In the genomic region with DNA sequence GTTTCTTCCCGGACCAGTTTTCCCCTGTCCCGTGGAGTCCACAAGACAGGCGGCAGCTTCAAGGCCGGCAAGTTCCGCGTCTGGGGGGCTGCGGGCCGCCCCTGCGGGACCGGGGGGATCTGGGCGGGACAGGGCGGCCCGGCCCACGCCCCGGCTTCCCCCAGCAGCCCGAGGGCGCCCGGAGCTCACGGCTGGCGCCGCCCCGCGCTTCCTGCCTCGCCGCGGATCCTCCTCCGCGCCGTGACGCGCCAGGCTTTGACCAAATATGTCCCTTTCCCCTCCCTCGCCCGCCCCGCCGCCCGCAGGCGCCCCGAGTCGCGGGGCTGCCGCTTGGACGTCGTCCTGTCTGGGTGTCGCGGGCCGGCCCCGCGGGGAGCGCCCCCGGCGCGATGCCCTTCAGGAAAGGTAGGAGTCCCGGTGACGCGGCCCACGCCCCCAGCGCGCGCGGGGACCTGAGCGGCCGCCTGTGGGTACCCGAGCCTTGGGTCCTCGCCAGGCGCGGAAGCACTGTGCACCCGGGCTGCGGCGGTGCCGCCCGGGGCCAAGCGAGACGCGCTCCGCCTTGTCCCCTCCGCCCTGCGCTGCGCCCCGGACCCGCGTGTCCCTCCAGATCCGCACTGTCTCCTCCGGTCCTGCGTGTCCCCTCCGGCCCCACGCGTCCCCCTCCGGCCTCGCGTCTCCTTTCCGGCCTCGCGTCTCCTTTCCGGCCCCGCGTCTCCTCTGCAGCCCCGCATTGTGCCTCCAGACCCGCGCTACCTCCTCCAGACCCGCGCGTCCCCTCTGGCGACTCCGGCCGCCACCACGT, we compare ENCODE assay signal across 1 cellular context.
A peak's percentile ranks its signal among the peaks of the same experiment; 100 is the strongest.
TF ChIP-seq lines count a peak whose summit lies in the region.

No MANE protein-coding gene starts in this region.

TF ChIP-seq in K562, 482 proteins besides CTCF, POLR2A, EP300 and RAD21 (continued from another document and continues in another):
- peak; percentile 78 for TF ChIP-seq PRDM10 (IDR thresholded peaks at IDR 0.05; ENCODE audit: partially characterized antibody)
- no peak for TF ChIP-seq TRIM28 (IDR thresholded peaks at IDR 0.05)
- TF ChIP-seq ZFX (CRISPR knock-in tag; IDR thresholded peaks at IDR 0.05): peak; percentile 60
- peak in 1 of 2 experiments; percentile 17; a peak in 1 of 4 replicates for TF ChIP-seq SIN3A (IDR thresholded peaks at IDR 0.05; ENCODE audit: borderline replicate concordance in 2 of 2, control insufficient read depth in 1 of 2, low read depth in 2 of 2, low read length in 2 of 2)
- TF ChIP-seq ESRRA (IDR thresholded peaks at IDR 0.05; ENCODE audit: borderline replicate concordance, low read depth): peak; percentile 55; the same call in 1 of the 2 replicates
- no peak for TF ChIP-seq NFXL1 (CRISPR knock-in tag; IDR thresholded peaks at IDR 0.05)
- TF ChIP-seq NRF1 (conservative IDR thresholded peaks at IDR 0.05 in 1 of 2, IDR thresholded peaks at IDR 0.05 in 1 of 2): peak in 1 of 2 experiments; percentile 65; a peak in 2 of 4 replicates
- peak; percentile 83 for TF ChIP-seq CREM (IDR thresholded peaks at IDR 0.05; ENCODE audit: low read depth)
- peak; percentile 51; the same call in 1 of the 2 replicates for TF ChIP-seq BCOR (IDR thresholded peaks at IDR 0.05)
- no peak for TF ChIP-seq JUNB (CRISPR knock-in tag; conservative IDR thresholded peaks at IDR 0.05)
- TF ChIP-seq, protein P1, sequence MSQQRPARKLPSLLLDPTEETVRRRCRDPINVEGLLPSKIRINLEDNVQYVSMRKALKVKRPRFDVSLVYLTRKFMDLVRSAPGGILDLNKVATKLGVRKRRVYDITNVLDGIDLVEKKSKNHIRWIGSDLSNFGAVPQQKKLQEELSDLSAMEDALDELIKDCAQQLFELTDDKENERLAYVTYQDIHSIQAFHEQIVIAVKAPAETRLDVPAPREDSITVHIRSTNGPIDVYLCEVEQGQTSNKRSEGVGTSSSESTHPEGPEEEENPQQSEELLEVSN (IDR thresholded peaks at IDR 0.05; ENCODE audit: borderline replicate concordance in 1 of 2, extremely low read depth in 1 of 2, insufficient read depth in 1 of 2, insufficient read length in 1 of 2, low read depth in 1 of 2, low read length in 1 of 2, poor library complexity in 1 of 2, severe bottlenecking in 1 of 2): peak; percentile 65 to 89
- peak; percentile 95 for TF ChIP-seq L3MBTL2 (IDR thresholded peaks at IDR 0.05)
- TF ChIP-seq ZNF589 (CRISPR knock-in tag; IDR thresholded peaks at IDR 0.05; ENCODE audit: low read depth): 0 out of 2 replicates have a peak, but pooled peaks have one; percentile 29
- no peak for TF ChIP-seq ZC3H4 (CRISPR knock-in tag; IDR thresholded peaks at IDR 0.05; ENCODE audit: borderline replicate concordance)
- no peak for TF ChIP-seq TEAD4 (IDR thresholded peaks at IDR 0.05; ENCODE audit: low read length)
- no peak for TF ChIP-seq TEAD4 (CRISPR knock-in tag; IDR thresholded peaks at IDR 0.05; ENCODE audit: borderline replicate concordance)
- peak; percentile 91 to 95 for TF ChIP-seq SRF (CRISPR knock-in tag; IDR thresholded peaks at IDR 0.05)
- TF ChIP-seq ZNF165 (CRISPR knock-in tag; IDR thresholded peaks at IDR 0.05; ENCODE audit: borderline replicate concordance): no peak
- TF ChIP-seq, protein P2, sequence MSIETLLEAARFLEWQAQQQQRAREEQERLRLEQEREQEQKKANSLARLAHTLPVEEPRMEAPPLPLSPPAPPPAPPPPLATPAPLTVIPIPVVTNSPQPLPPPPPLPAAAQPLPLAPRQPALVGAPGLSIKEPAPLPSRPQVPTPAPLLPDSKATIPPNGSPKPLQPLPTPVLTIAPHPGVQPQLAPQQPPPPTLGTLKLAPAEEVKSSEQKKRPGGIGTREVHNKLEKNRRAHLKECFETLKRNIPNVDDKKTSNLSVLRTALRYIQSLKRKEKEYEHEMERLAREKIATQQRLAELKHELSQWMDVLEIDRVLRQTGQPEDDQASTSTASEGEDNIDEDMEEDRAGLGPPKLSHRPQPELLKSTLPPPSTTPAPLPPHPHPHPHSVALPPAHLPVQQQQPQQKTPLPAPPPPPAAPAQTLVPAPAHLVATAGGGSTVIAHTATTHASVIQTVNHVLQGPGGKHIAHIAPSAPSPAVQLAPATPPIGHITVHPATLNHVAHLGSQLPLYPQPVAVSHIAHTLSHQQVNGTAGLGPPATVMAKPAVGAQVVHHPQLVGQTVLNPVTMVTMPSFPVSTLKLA (conservative IDR thresholded peaks at IDR 0.05): peak; percentile 70 to 77; a peak in 3 of 4 replicates
- 0 out of 2 replicates have a peak, but pooled peaks have one; percentile 8 for TF ChIP-seq KLF16 (IDR thresholded peaks at IDR 0.05)
- no peak; the same call in 1 of the 2 replicates for TF ChIP-seq MGA (IDR thresholded peaks at IDR 0.05)
- TF ChIP-seq, protein P3, sequence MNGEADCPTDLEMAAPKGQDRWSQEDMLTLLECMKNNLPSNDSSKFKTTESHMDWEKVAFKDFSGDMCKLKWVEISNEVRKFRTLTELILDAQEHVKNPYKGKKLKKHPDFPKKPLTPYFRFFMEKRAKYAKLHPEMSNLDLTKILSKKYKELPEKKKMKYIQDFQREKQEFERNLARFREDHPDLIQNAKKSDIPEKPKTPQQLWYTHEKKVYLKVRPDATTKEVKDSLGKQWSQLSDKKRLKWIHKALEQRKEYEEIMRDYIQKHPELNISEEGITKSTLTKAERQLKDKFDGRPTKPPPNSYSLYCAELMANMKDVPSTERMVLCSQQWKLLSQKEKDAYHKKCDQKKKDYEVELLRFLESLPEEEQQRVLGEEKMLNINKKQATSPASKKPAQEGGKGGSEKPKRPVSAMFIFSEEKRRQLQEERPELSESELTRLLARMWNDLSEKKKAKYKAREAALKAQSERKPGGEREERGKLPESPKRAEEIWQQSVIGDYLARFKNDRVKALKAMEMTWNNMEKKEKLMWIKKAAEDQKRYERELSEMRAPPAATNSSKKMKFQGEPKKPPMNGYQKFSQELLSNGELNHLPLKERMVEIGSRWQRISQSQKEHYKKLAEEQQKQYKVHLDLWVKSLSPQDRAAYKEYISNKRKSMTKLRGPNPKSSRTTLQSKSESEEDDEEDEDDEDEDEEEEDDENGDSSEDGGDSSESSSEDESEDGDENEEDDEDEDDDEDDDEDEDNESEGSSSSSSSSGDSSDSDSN (IDR thresholded peaks at IDR 0.05; ENCODE audit: borderline replicate concordance in 1 of 2, low read depth in 2 of 2, low read length in 2 of 2): peak in 1 of 2 experiments; percentile 42; a peak in 1 of 4 replicates
- peak; percentile 0 for TF ChIP-seq CTCFL (IDR thresholded peaks at IDR 0.05; ENCODE audit: borderline replicate concordance, insufficient read depth, low read depth, low read length, poor library complexity, severe bottlenecking)
- 0 out of 2 replicates have a peak, but pooled peaks have one; percentile 47 for TF ChIP-seq ZNF175 (CRISPR knock-in tag; IDR thresholded peaks at IDR 0.05; ENCODE audit: low read depth)
- no peak for TF ChIP-seq ZEB2 (IDR thresholded peaks at IDR 0.05)
